In the genomic region with DNA sequence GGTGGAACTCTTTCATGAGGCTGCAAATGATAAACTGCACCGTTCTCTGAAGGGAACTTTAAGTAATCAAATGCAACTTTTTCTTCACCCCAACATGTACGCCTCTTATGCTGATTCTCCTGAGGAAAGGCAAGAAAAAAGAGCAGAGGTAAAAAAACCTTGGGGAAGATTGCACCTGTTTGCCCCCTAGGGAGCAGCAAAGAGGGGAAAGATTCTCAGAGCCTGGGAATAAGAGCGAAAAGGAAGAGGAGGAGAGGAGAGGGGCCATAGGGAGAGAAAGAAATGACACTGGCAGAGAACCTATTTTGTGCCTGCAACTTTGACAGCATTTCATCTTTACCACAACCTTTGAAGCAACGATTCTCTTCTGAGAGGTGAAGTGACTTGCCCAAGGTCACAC, we compare ENCODE assay signal across 23 cellular contexts.
"Had no signal": no experiment of that assay in that cellular context is flagged by ENCODE, and none has a peak within 500 bp of the region (broad histone marks: within the 10 kb centered on the region; RNA-seq: fewer than 3 reads in every experiment).

No MANE protein-coding gene starts in this region.

- H3K9me3 ChIP-seq: esophagus squamous epithelium, gastroesophageal sphincter, mucosa of descending colon, neutrophil, right atrium auricular region, sigmoid colon, testis, tibial nerve, upper lobe of right lung, vagina had no signal

- H3K27me3 ChIP-seq: testis, tibial nerve, upper lobe of right lung, vagina had no signal

- H3K27ac Mint-ChIP-seq: naive thymus-derived CD8-positive, alpha-beta T cell; stimulated activated naive B cell treated with anti-CD40 and anti-IgM and Interleukin-4, amounts not matched to agents 10 μg/mL and 1 μg/mL and 100 μg/mL, for 72 hours; stimulated activated naive CD8-positive, alpha-beta T cell treated with anti-CD3 and anti-CD28 coated beads, Interleukin-15, amount 100 ng/mL, for 72 hours had no signal

- H3K27ac ChIP-seq: coronary artery, epithelial cell of prostate, esophagus squamous epithelium, gastroesophageal sphincter, neutrophil, right atrium auricular region, sigmoid colon, skin epidermis, testis, tibial nerve, upper lobe of right lung, vagina had no signal

- H3K27me3 Mint-ChIP-seq: stimulated activated naive B cell treated with anti-CD40 and anti-IgM and Interleukin-4, amounts not matched to agents 10 μg/mL and 1 μg/mL and 100 μg/mL, for 72 hours; stimulated activated naive CD8-positive, alpha-beta T cell treated with anti-CD3 and anti-CD28 coated beads, Interleukin-15, amount 100 ng/mL, for 72 hours had no signal

- H3K4me3 Mint-ChIP-seq: naive thymus-derived CD8-positive, alpha-beta T cell; stimulated activated naive B cell treated with anti-CD40 and anti-IgM and Interleukin-4, amounts not matched to agents 10 μg/mL and 1 μg/mL and 100 μg/mL, for 72 hours; stimulated activated naive CD8-positive, alpha-beta T cell treated with anti-CD3 and anti-CD28 coated beads, Interleukin-15, amount 100 ng/mL, for 72 hours had no signal

- ATAC-seq: gastroesophageal sphincter; mucosa of descending colon; naive thymus-derived CD8-positive, alpha-beta T cell; stimulated activated naive B cell treated with anti-CD40 and anti-IgM and Interleukin-4, amounts not matched to agents 10 μg/mL and 1 μg/mL and 100 μg/mL, for 72 hours; stimulated activated naive CD8-positive, alpha-beta T cell treated with anti-CD3 and anti-CD28 coated beads, Interleukin-15, amount 100 ng/mL, for 72 hours; upper lobe of right lung had no signal

- DNase-seq: effector memory CD4-positive, alpha-beta T cell; esophagus squamous epithelium; foreskin fibroblast; glutamatergic neuron; kidney glomerular epithelial cell; mucosa of descending colon; naive thymus-derived CD8-positive, alpha-beta T cell; posterior cingulate gyrus; sigmoid colon; stimulated activated CD4-positive, alpha-beta T cell treated with anti-CD3 and anti-CD28 coated beads, Interleukin-2, amount 100 ng/mL, for 24 hours; stimulated activated CD4-positive, alpha-beta T cell treated with anti-CD3 and anti-CD28 coated beads, Interleukin-4, amount 100 ng/mL, for 4 hours; stimulated activated naive B cell treated with anti-CD40 and anti-IgM and Interleukin-4, amounts not matched to agents 10 μg/mL and 1 μg/mL and 100 μg/mL, for 72 hours; stimulated activated naive CD8-positive, alpha-beta T cell treated with anti-CD3 and anti-CD28 coated beads, Interleukin-15, amount 100 ng/mL, for 72 hours; testis; upper lobe of right lung had no signal

- H3K36me3 ChIP-seq: esophagus squamous epithelium, gastroesophageal sphincter, neutrophil, right atrium auricular region, sigmoid colon, tibial nerve, upper lobe of right lung, vagina had no signal

- H3K4me1 Mint-ChIP-seq: naive thymus-derived CD8-positive, alpha-beta T cell; stimulated activated naive B cell treated with anti-CD40 and anti-IgM and Interleukin-4, amounts not matched to agents 10 μg/mL and 1 μg/mL and 100 μg/mL, for 72 hours; stimulated activated naive CD8-positive, alpha-beta T cell treated with anti-CD3 and anti-CD28 coated beads, Interleukin-15, amount 100 ng/mL, for 72 hours had no signal

- H3K4me1 ChIP-seq: esophagus squamous epithelium, sigmoid colon, testis, tibial nerve, upper lobe of right lung, vagina had no signal

- H3K36me3 Mint-ChIP-seq: naive thymus-derived CD8-positive, alpha-beta T cell; stimulated activated naive B cell treated with anti-CD40 and anti-IgM and Interleukin-4, amounts not matched to agents 10 μg/mL and 1 μg/mL and 100 μg/mL, for 72 hours had no signal

- H3K4me3 ChIP-seq: coronary artery, esophagus squamous epithelium, gastroesophageal sphincter, mucosa of descending colon, right atrium auricular region, sigmoid colon, skin epidermis, testis, tibial nerve, upper lobe of right lung, vagina had no signal
